In the genomic region with DNA sequence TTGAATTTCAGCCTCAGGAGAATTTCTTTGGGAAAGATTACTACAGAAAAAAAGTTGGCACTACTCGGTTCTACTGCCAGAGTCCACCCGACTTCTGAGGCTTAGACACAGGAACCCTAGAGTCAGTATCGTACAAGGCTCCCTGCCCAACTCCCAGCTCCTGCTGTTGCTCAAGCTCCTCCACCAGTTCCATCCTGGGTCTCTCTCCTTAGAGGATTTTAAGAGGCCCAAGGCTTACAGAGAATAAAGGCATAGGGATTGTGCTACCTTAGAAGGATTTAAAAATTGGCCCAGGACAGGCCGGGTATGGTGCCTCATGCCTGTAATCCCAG, we compare ENCODE assay signal across 1 cellular context.
TF ChIP-seq lines count a peak whose summit lies in the region.

No MANE protein-coding gene starts in this region.

TF ChIP-seq in HepG2, 621 proteins besides CTCF, POLR2A, EP300 and RAD21:
- TF ChIP-seq CEBPG (CRISPR knock-in tag; IDR thresholded peaks at IDR 0.05) (no peak), PPARG (CRISPR knock-in tag; conservative IDR thresholded peaks at IDR 0.05) (no peak)
